ENCODE assay signal across 9 cellular contexts in genomic region chr1:51329443-51330325, GRCh38. TPM values are rescaled to one million over a fixed set of nuclear protein-coding genes. Genes with fewer than 3 reads are reported as not detected.
A peak's percentile ranks its signal among the peaks of the same experiment; 100 is the strongest.
DNase-seq lines count a peak whose midpoint lies in the region; ATAC-seq, FAIRE-seq and TF ChIP-seq lines count a peak whose summit lies in the region.
"Had no signal": no experiment of that assay in that cellular context is flagged by ENCODE, and none has a peak within 500 bp of the region (broad histone marks: within the 10 kb centered on the region; RNA-seq: fewer than 3 reads in every experiment).

No MANE protein-coding gene starts in this region.

- H3K4me1 Mint-ChIP-seq in CD4-positive, alpha-beta memory T cell, result peaks cover 3 to 13% (median 8%) of the 10 kb centered on the region in 4 donors
- peaks cover 17% of the 10 kb centered on the region for H3K4me1 Mint-ChIP-seq in dendritic cell treated with granulocyte-macrophage colony-stimulating factor and Interleukin-4, amounts not matched to agents 40 ng/mL and 50 ng/mL, for 4 days (ENCODE audit: low read depth)

- H3K9me3 ChIP-seq in CD4-positive, alpha-beta memory T cell (ENCODE audit: control insufficient read depth in 1 of 2, low read length in 2 of 2), result no peaks in the 10 kb centered on the region
- no peaks in the 10 kb centered on the region for H3K9me3 ChIP-seq in mucosa of stomach (ENCODE audit: control insufficient read depth, low read length)

- H3K36me3 Mint-ChIP-seq in CD4-positive, alpha-beta memory T cell, result peaks cover 2% of the 10 kb centered on the region in 2 donors
- no peaks in the 10 kb centered on the region for H3K36me3 Mint-ChIP-seq in dendritic cell treated with granulocyte-macrophage colony-stimulating factor and Interleukin-4, amounts not matched to agents 40 ng/mL and 50 ng/mL, for 4 days (ENCODE audit: low read depth)

- H3K27ac Mint-ChIP-seq in CD4-positive, alpha-beta memory T cell, result no peak overlapping the region
- no peak overlapping the region for H3K27ac Mint-ChIP-seq in dendritic cell treated with granulocyte-macrophage colony-stimulating factor and Interleukin-4, amounts not matched to agents 40 ng/mL and 50 ng/mL, for 4 days

- H3K4me3 Mint-ChIP-seq in CD4-positive, alpha-beta memory T cell, result peak overlapping the region; percentile 15 to 69 (median 50)
- peak overlapping the region; percentile 61 for H3K4me3 Mint-ChIP-seq in dendritic cell treated with granulocyte-macrophage colony-stimulating factor and Interleukin-4, amounts not matched to agents 40 ng/mL and 50 ng/mL, for 4 days

- TF ChIP-seq CTCF in D721Med (IDR thresholded peaks at IDR 0.05; ENCODE audit: insufficient read depth, missing control alignments), result no peak

- no peaks in the 10 kb centered on the region for H3K36me3 ChIP-seq in CD4-positive, alpha-beta memory T cell (ENCODE audit: insufficient read depth, low read length)
- no peaks in the 10 kb centered on the region for H3K36me3 ChIP-seq in mucosa of stomach (ENCODE audit: control insufficient read depth, insufficient read depth, low read length)

- peaks cover 14% of the 10 kb centered on the region for H3K27me3 ChIP-seq in CD4-positive, alpha-beta memory T cell (ENCODE audit: insufficient read depth, low read length)
- H3K27me3 ChIP-seq in mucosa of stomach (ENCODE audit: control insufficient read depth, insufficient read depth, low read length), result no peaks in the 10 kb centered on the region

- no peak for DNase-seq in CD4-positive, alpha-beta memory T cell
- peak; percentile 99 for DNase-seq in NCI-H2029 (lab: John Stamatoyannopoulos, UW)
- DNase-seq in D721Med (ENCODE audit: insufficient read length, low spot score), result no peak
- no peak for DNase-seq in HTR-8/SVneo (ENCODE audit: insufficient read length, low spot score)

- peaks cover 0 to 3% (median 0%) of the 10 kb centered on the region in 8 donors for H3K9me3 Mint-ChIP-seq in CD4-positive, alpha-beta memory T cell
- H3K9me3 Mint-ChIP-seq in dendritic cell treated with granulocyte-macrophage colony-stimulating factor and Interleukin-4, amounts not matched to agents 40 ng/mL and 50 ng/mL, for 4 days, result no peaks in the 10 kb centered on the region

- H3K4me3 ChIP-seq in CD4-positive, alpha-beta memory T cell (ENCODE audit: low read length in 2 of 2), result no peak overlapping the region
- peak overlapping the region; percentile 10 for H3K4me3 ChIP-seq in mucosa of stomach (ENCODE audit: low read length)

- peak overlapping the region; percentile 83 for H3K9ac ChIP-seq in mucosa of stomach (ENCODE audit: low read length)

- H3K27me3 Mint-ChIP-seq in CD4-positive, alpha-beta memory T cell, result peaks cover 19 to 27% of the 10 kb centered on the region in 2 donors
- H3K27me3 Mint-ChIP-seq in dendritic cell treated with granulocyte-macrophage colony-stimulating factor and Interleukin-4, amounts not matched to agents 40 ng/mL and 50 ng/mL, for 4 days, result peaks cover 41% of the 10 kb centered on the region

- H3K27ac ChIP-seq in CD4-positive, alpha-beta memory T cell (ENCODE audit: low read depth, low read length), result no peak overlapping the region

- FAIRE-seq in D721Med (lab: Jason Lieb, UNC), result no peak
- no peak for FAIRE-seq in HTR-8/SVneo (lab: Jason Lieb, UNC)
- FAIRE-seq: TTC549 had no signal

- ATAC-seq in GM19463 (IDR thresholded peaks at IDR 0.05; ENCODE audit: unreplicated experiment) (no peak), GM18867 (IDR thresholded peaks at IDR 0.05; ENCODE audit: unreplicated experiment) (no peak)

- POLR2A ChIA-PET in CD4-positive, alpha-beta memory T cell (lab: Charles Lee; ENCODE audit: partially characterized antibody), result no interaction called here

- intact Hi-C loops in CD4-positive, alpha-beta memory T cell (cut with micrococcal nuclease), result no loop called here
- intact Hi-C loops in dendritic cell treated with granulocyte-macrophage colony-stimulating factor and Interleukin-4, amounts not matched to agents 40 ng/mL and 50 ng/mL, for 4 days (cut with micrococcal nuclease), result no loop called here

- CTCF ChIA-PET in CD4-positive, alpha-beta memory T cell (lab: Charles Lee; ENCODE audit: partially characterized antibody), result no interaction called here

- peaks cover 5% of the 10 kb centered on the region for H3K4me1 ChIP-seq in CD4-positive, alpha-beta memory T cell (ENCODE audit: insufficient read depth, low read length)
- peaks cover 60% of the 10 kb centered on the region for H3K4me1 ChIP-seq in mucosa of stomach (ENCODE audit: control insufficient read depth, insufficient read depth, low read length)

RNA-seq across cellular contexts. Expression of gene TTC39A, which starts 0.7 kb away (rescaled TPM):
- total RNA-seq in CD4-positive, alpha-beta memory T cell, result not detected
- not detected for polyA plus RNA-seq in CD4-positive, alpha-beta memory T cell
